ENCODE assay signal across 9 cellular contexts in genomic region chr19:9786819-9787218, GRCh38. TPM values are rescaled to one million over a fixed set of nuclear protein-coding genes. Genes with fewer than 3 reads are reported as not detected.
DNase-seq lines count a peak whose midpoint lies in the region; ATAC-seq and TF ChIP-seq lines count a peak whose summit lies in the region.
"Had no signal": no experiment of that assay in that cellular context is flagged by ENCODE, and none has a peak within 500 bp of the region (broad histone marks: within the 10 kb centered on the region; RNA-seq: fewer than 3 reads in every experiment).

No MANE protein-coding gene starts in this region.

- no peak for DNase-seq in T-helper 2 cell treated with Interferon-gamma antibody and Interleukin-4, amounts not matched to agents 5 μg/mL and 100 μg/mL, for 36 hours (ENCODE audit: low spot score)
- no peak for DNase-seq in T-helper 2 cell
- no peak for DNase-seq in activated B cell treated with CpG ODN at 0.5 μM for 24 hours
- DNase-seq in right cardiac atrium = no peak
- no peak for DNase-seq in stimulated activated naive CD4-positive, alpha-beta T cell (lab: John Stamatoyannopoulos, UW)
- no peak for DNase-seq in HuH-7.5 (ENCODE audit: low spot score)
- DNase-seq: NCI-H1417 had no signal

- H3K4me1 Mint-ChIP-seq in T-helper 2 cell treated with Interferon-gamma antibody and Interleukin-4, amounts not matched to agents 5 μg/mL and 100 μg/mL, for 36 hours (ENCODE audit: low read depth) = peaks cover 25% of the 10 kb centered on the region
- peaks cover 21% of the 10 kb centered on the region for H3K4me1 Mint-ChIP-seq in activated B cell treated with CpG ODN at 0.5 μM for 24 hours
- peaks cover 36% of the 10 kb centered on the region for H3K4me1 Mint-ChIP-seq in stimulated activated memory B cell treated with anti-CD40 and anti-IgM and Interleukin-4, amounts not matched to agents 10 μg/mL and 1 μg/mL and 100 μg/mL, for 72 hours

- POLR2A ChIA-PET in activated B cell treated with CpG ODN at 0.5 μM for 24 hours (lab: Charles Lee) = interaction anchor here (0.6 kb wide), 1 partner anchor 209 kb away, joined by 6 read pairs; no protein-coding TSS in a partner anchor

- H3K27ac ChIP-seq in right cardiac atrium (ENCODE audit: low read length) = peak overlapping the region; percentile 38

- intact Hi-C loops in activated B cell treated with CpG ODN at 0.5 μM for 24 hours (cut with micrococcal nuclease) = no loop called here
- intact Hi-C loops in right cardiac atrium (cut with DNase I) = loop anchor here in 1 of 4 donors (10.0 kb wide), 1 partner anchor 112 kb away; the partner anchor contains the start of gene ZNF562

- ATAC-seq in activated B cell treated with CpG ODN at 0.5 μM for 24 hours (ENCODE audit: low read depth) = no peak
- no peak for ATAC-seq in right cardiac atrium
- no peak for ATAC-seq in stimulated activated memory B cell treated with anti-CD40 and anti-IgM and Interleukin-4, amounts not matched to agents 10 μg/mL and 1 μg/mL and 100 μg/mL, for 72 hours
- no peak for ATAC-seq in GM21528 (IDR thresholded peaks at IDR 0.05; ENCODE audit: low FRiP score, unreplicated experiment)

- H3K9me3 Mint-ChIP-seq in T-helper 2 cell treated with Interferon-gamma antibody and Interleukin-4, amounts not matched to agents 5 μg/mL and 100 μg/mL, for 36 hours = no peaks in the 10 kb centered on the region
- H3K9me3 Mint-ChIP-seq in activated B cell treated with CpG ODN at 0.5 μM for 24 hours = no peaks in the 10 kb centered on the region
- no peaks in the 10 kb centered on the region for H3K9me3 Mint-ChIP-seq in stimulated activated memory B cell treated with anti-CD40 and anti-IgM and Interleukin-4, amounts not matched to agents 10 μg/mL and 1 μg/mL and 100 μg/mL, for 72 hours

- no peaks in the 10 kb centered on the region for H3K27me3 ChIP-seq in right cardiac atrium (ENCODE audit: control insufficient read depth, insufficient read depth)

- H3K27ac Mint-ChIP-seq in T-helper 2 cell treated with Interferon-gamma antibody and Interleukin-4, amounts not matched to agents 5 μg/mL and 100 μg/mL, for 36 hours = peak overlapping the region; percentile 75
- peak overlapping the region; percentile 46 for H3K27ac Mint-ChIP-seq in activated B cell treated with CpG ODN at 0.5 μM for 24 hours
- H3K27ac Mint-ChIP-seq in stimulated activated memory B cell treated with anti-CD40 and anti-IgM and Interleukin-4, amounts not matched to agents 10 μg/mL and 1 μg/mL and 100 μg/mL, for 72 hours = peak overlapping the region; percentile 97

- WGBS in right cardiac atrium = 95% methylated on average over 8 of the region's 8 CpGs

- no peaks in the 10 kb centered on the region for H3K27me3 Mint-ChIP-seq in T-helper 2 cell treated with Interferon-gamma antibody and Interleukin-4, amounts not matched to agents 5 μg/mL and 100 μg/mL, for 36 hours (ENCODE audit: low read depth)
- no peaks in the 10 kb centered on the region for H3K27me3 Mint-ChIP-seq in activated B cell treated with CpG ODN at 0.5 μM for 24 hours
- no peaks in the 10 kb centered on the region for H3K27me3 Mint-ChIP-seq in stimulated activated memory B cell treated with anti-CD40 and anti-IgM and Interleukin-4, amounts not matched to agents 10 μg/mL and 1 μg/mL and 100 μg/mL, for 72 hours

- H3K4me3 ChIP-seq in right cardiac atrium (ENCODE audit: low read length) = no peak overlapping the region

- H3K4me1 ChIP-seq in right cardiac atrium (ENCODE audit: control insufficient read depth, insufficient read depth, low read length) = peaks cover 2% of the 10 kb centered on the region

- no peaks in the 10 kb centered on the region for H3K9me3 ChIP-seq in right cardiac atrium (ENCODE audit: control insufficient read depth, low read length)

- H3K4me3 Mint-ChIP-seq in T-helper 2 cell treated with Interferon-gamma antibody and Interleukin-4, amounts not matched to agents 5 μg/mL and 100 μg/mL, for 36 hours = peak overlapping the region; percentile 70
- H3K4me3 Mint-ChIP-seq in activated B cell treated with CpG ODN at 0.5 μM for 24 hours = peak overlapping the region; percentile 24
- H3K4me3 Mint-ChIP-seq in stimulated activated memory B cell treated with anti-CD40 and anti-IgM and Interleukin-4, amounts not matched to agents 10 μg/mL and 1 μg/mL and 100 μg/mL, for 72 hours = peak overlapping the region; percentile 73

- H3K36me3 Mint-ChIP-seq in T-helper 2 cell treated with Interferon-gamma antibody and Interleukin-4, amounts not matched to agents 5 μg/mL and 100 μg/mL, for 36 hours (ENCODE audit: low read depth) = peaks cover 2% of the 10 kb centered on the region
- H3K36me3 Mint-ChIP-seq in activated B cell treated with CpG ODN at 0.5 μM for 24 hours (ENCODE audit: low read depth) = no peaks in the 10 kb centered on the region
- H3K36me3 Mint-ChIP-seq in stimulated activated memory B cell treated with anti-CD40 and anti-IgM and Interleukin-4, amounts not matched to agents 10 μg/mL and 1 μg/mL and 100 μg/mL, for 72 hours = no peaks in the 10 kb centered on the region

- no peak for TF ChIP-seq CTCF in activated B cell treated with CpG ODN at 0.5 μM for 24 hours (IDR thresholded peaks at IDR 0.05)

- CTCF ChIA-PET in activated B cell treated with CpG ODN at 0.5 μM for 24 hours (lab: Charles Lee) = no interaction called here

RNA-seq across cellular contexts. Expression of gene ZNF846, which starts 18.3 kb away (rescaled TPM):
- 7.9 and 10.7 TPM in 2 replicates for total RNA-seq in activated B cell treated with CpG ODN at 0.5 μM for 24 hours
- 10 to 100 TPM in 3 of 4 donors, 1 to 10 TPM in 1; 8.4 to 14.6 (median 14.4) TPM for total RNA-seq in right cardiac atrium
- 10.9 TPM for polyA plus RNA-seq in right cardiac atrium

RNA-seq across cellular contexts. Expression of gene FBXL12, which starts 32.1 kb away (rescaled TPM):
- total RNA-seq in activated B cell treated with CpG ODN at 0.5 μM for 24 hours (34.6 and 41.9 TPM in 2 replicates), right cardiac atrium (10 to 100 TPM; 12.2 to 14.5 (median 13.8) TPM)
- polyA plus RNA-seq in right cardiac atrium = 13.9 TPM

RNA-seq across cellular contexts. Expression of gene UBL5, which starts 40.9 kb away (rescaled TPM):
- total RNA-seq in activated B cell treated with CpG ODN at 0.5 μM for 24 hours (270 and 285 TPM in 2 replicates), right cardiac atrium (100 to 1,000 TPM; 439 to 544 (median 471) TPM)
- polyA plus RNA-seq in right cardiac atrium = 1,516 TPM

RNA-seq across cellular contexts. Expression of gene PIN1, which starts 48.3 kb away (rescaled TPM):
- 57.1 and 66.0 TPM in 2 replicates for total RNA-seq in activated B cell treated with CpG ODN at 0.5 μM for 24 hours
- total RNA-seq in right cardiac atrium = 10 to 100 TPM; 81.9 to 98.2 (median 90.2) TPM
- polyA plus RNA-seq in right cardiac atrium = 113 TPM

Comparison
In these comparisons a context has a peak if more than half of its experiments do, and no peak if none do; other contexts are left out.
1. H3K27ac Mint-ChIP-seq: peak in every context shown above with its lines; median percentile 97 in stimulated activated memory B cell treated with anti-CD40 and anti-IgM and Interleukin-4, amounts not matched to agents 10 μg/mL and 1 μg/mL and 100 μg/mL, for 72 hours; 75 in T-helper 2 cell treated with Interferon-gamma antibody and Interleukin-4, amounts not matched to agents 5 μg/mL and 100 μg/mL, for 36 hours; 46 in activated B cell treated with CpG ODN at 0.5 μM for 24 hours.